9 cellular contexts compared by ENCODE assay signal in genomic region chr17:38908676-38909181, GRCh38. TPM values are rescaled to one million over a fixed set of nuclear protein-coding genes. Genes with fewer than 3 reads are reported as not detected.
DNase-seq lines count a peak whose midpoint lies in the region; ATAC-seq and TF ChIP-seq lines count a peak whose summit lies in the region.
"Had no signal": no experiment of that assay in that cellular context is flagged by ENCODE, and none has a peak within 500 bp of the region (broad histone marks: within the 10 kb centered on the region; RNA-seq: fewer than 3 reads in every experiment).

No MANE protein-coding gene starts in this region.

- 40% methylated on average over 4 of the region's 8 CpGs for WGBS in esophagus muscularis mucosa

- H3K27me3 ChIP-seq in BLaER1: no peaks in the 10 kb centered on the region
- H3K27me3 ChIP-seq in esophagus muscularis mucosa: no peaks in the 10 kb centered on the region

- CTCF ChIA-PET in RWPE1 (lab: Yijun Ruan, JAX): no interaction called here

- POLR2A ChIA-PET in RWPE1 (lab: Yijun Ruan, JAX; ENCODE audit: low non-redundant PET): interaction anchor here (0.6 kb wide), 1 partner anchor 28 kb away, joined by 7 read pairs; no protein-coding TSS in a partner anchor

- H3K4me2 ChIP-seq in BLaER1: peak overlapping the region; percentile 68

- H3K27ac ChIP-seq in BLaER1: peak overlapping the region; percentile 77
- peak overlapping the region; percentile 86 for H3K27ac ChIP-seq in RWPE1
- peak overlapping the region; percentile 10 to 71 (median 60) for H3K27ac ChIP-seq in esophagus muscularis mucosa (replicated peaks in 1 of 4)

- no peak for TF ChIP-seq POLR2A in esophagus muscularis mucosa (IDR thresholded peaks at IDR 0.05; ENCODE audit: low read depth)

- no peak for TF ChIP-seq CTCF in RWPE1 (conservative IDR thresholded peaks at IDR 0.05; ENCODE audit: low read depth)
- TF ChIP-seq CTCF in esophagus muscularis mucosa (IDR thresholded peaks at IDR 0.05): no peak
- TF ChIP-seq CTCF in omental fat pad (IDR thresholded peaks at IDR 0.05): no peak

- intact Hi-C loops in esophagus muscularis mucosa (cut with DNase I): loop anchor here (5.0 kb wide), 1 partner anchor 36 kb away; the partner anchor contains the start of gene LASP1

- H3K4me3 ChIP-seq in BLaER1 (no peak overlapping the region), esophagus muscularis mucosa (peak overlapping the region in 1 of 4 donors; percentile 16)

- DNase-seq in RWPE1 (ENCODE audit: low spot score) (peak; percentile 52), esophagus muscularis mucosa (ENCODE audit: extremely low spot score) (no peak), omental fat pad (ENCODE audit: low spot score) (no peak), NCI-H526 treated with DMSO at 0.1 percent for 48 hours (lab: John Stamatoyannopoulos, UW) (no peak), NCI-H510A (lab: John Stamatoyannopoulos, UW) (no peak), iPS-NIHi7 (ENCODE audit: extremely low spot score) (no peak)

- peaks cover 47% of the 10 kb centered on the region for H3K4me1 ChIP-seq in BLaER1
- H3K4me1 ChIP-seq in esophagus muscularis mucosa: peaks cover 59 to 65% (median 63%) of the 10 kb centered on the region in 4 donors

- no peaks in the 10 kb centered on the region; the same call in 1 of the 2 replicates for H3K9me3 ChIP-seq in BLaER1
- H3K9me3 ChIP-seq in esophagus muscularis mucosa: no peaks in the 10 kb centered on the region

- TF ChIP-seq EP300 in esophagus muscularis mucosa (IDR thresholded peaks at IDR 0.05): no peak

- H3K9ac ChIP-seq in BLaER1: peak overlapping the region; percentile 60

- peak; percentile 52 for ATAC-seq in omental fat pad (ENCODE audit: low FRiP score)
- ATAC-seq in GM21390 (IDR thresholded peaks at IDR 0.05; ENCODE audit: unreplicated experiment): no peak
- ATAC-seq: activated T-helper 17 cell treated with anti-CD3 and anti-CD28 coated beads, Interleukin-2, amount 50 U/mL, for 72 hours had no signal

- H3K36me3 ChIP-seq in BLaER1 (peaks cover 69% of the 10 kb centered on the region), esophagus muscularis mucosa (peaks cover 2 to 35% (median 26%) of the 10 kb centered on the region in 4 donors)

- H4K20me1 ChIP-seq in BLaER1: 0 out of 2 replicates have a peak, but pooled peaks cover 5% of the 10 kb centered on the region

RNA-seq across cellular contexts. Expression of gene LASP1, which starts 38.9 kb away (rescaled TPM):
- 100 to 1,000 TPM in 1 of 4 donors, 10 to 100 TPM in 3; 46.9 to 102 (median 74.7) TPM for total RNA-seq in esophagus muscularis mucosa
- 100 to 1,000 TPM; 111 to 174 (median 148) TPM for total RNA-seq in omental fat pad

RNA-seq across cellular contexts. Expression of gene RPL23, which starts 55.2 kb away (rescaled TPM):
- 1,000 to 10,000 TPM in 2 of 4 donors, 100 to 1,000 TPM in 2; 721 to 1,711 (median 1,283) TPM for total RNA-seq in esophagus muscularis mucosa
- total RNA-seq in omental fat pad: 1,000 to 10,000 TPM; 1,566 to 2,133 (median 2,034) TPM

RNA-seq across cellular contexts. Expression of gene FBXO47, which starts 58.5 kb away (rescaled TPM):
- total RNA-seq in esophagus muscularis mucosa (under 1 TPM in 1 of 4 donors, not detected in 3; 0.26 TPM), omental fat pad (not detected)
- total RNA-seq: activated T-helper 17 cell treated with anti-CD3 and anti-CD28 coated beads, Interleukin-2, amount 50 U/mL, for 72 hours had no signal
